In the genomic region with DNA sequence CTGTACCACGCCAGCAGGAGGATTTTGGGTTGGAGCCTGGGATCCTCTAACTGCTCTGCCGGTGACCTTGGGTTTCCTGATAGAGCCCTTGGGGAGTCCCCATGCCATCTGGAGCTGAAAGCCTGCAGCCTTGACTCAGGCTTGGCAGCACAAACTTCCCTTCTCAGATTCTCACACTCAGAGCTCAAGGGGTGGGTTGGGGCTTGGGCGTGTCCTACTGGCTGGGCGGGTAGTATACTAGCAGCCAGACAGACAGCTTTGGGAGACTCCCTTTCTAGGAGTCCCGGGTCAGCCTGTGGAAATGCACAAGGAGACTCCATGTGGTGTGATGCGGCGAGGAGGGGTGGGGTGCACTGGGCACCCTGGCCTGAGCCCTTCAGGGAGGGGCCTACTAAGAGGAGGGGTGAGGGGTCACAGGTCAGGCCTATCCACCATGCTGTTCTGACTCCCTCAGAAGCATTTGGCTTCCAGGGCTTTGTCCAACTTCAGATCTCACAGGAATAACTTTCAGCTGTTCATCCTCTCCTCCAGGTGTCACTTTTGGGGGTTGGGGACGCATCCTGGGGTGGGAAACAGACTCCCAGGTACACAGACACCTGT, we compare ENCODE assay signal across 11 cellular contexts. TPM values are rescaled to one million over a fixed set of nuclear protein-coding genes. Genes with fewer than 3 reads are reported as not detected.
A peak's percentile ranks its signal among the peaks of the same experiment; 100 is the strongest.
DNase-seq lines count a peak whose midpoint lies in the region; ATAC-seq, FAIRE-seq and TF ChIP-seq lines count a peak whose summit lies in the region.
"Had no signal": no experiment of that assay in that cellular context is flagged by ENCODE, and none has a peak within 500 bp of the region (broad histone marks: within the 10 kb centered on the region; RNA-seq: fewer than 3 reads in every experiment).

No MANE protein-coding gene starts in this region.

- intact Hi-C loops in PC-9 (cut with micrococcal nuclease; ENCODE audit: unreplicated experiment) (loop anchor here (1.0 to 5.0 kb wide), 4 partner anchors 20 to 208 kb away; no protein-coding TSS in a partner anchor), heart right ventricle (cut with DNase I) (no loop called here)

- H3K4me1 ChIP-seq in SK-N-SH (ENCODE audit: control insufficient read depth in 1 of 2, insufficient read depth in 2 of 2, low read depth in 1 of 2, low read length in 1 of 2), result peaks cover 0 to 47% of the 10 kb centered on the region in 2 experiments; a peak in 1 of 4 replicates
- H3K4me1 ChIP-seq in PC-9 (replicated peaks; ENCODE audit: insufficient read depth), result peaks cover 49% of the 10 kb centered on the region
- peaks cover 11 to 26% (median 24%) of the 10 kb centered on the region in 9 donors for H3K4me1 ChIP-seq in heart right ventricle
- H3K4me1 ChIP-seq in upper lobe of left lung, result peaks cover 16 to 20% (median 17%) of the 10 kb centered on the region in 4 donors

- H3K4me3 ChIP-seq in SK-N-SH (ENCODE audit: low read depth in 2 of 2, low read length in 1 of 2), result no peak overlapping the region
- H3K4me3 ChIP-seq in PC-9, result no peak overlapping the region
- no peak overlapping the region for H3K4me3 ChIP-seq in heart right ventricle
- no peak overlapping the region for H3K4me3 ChIP-seq in upper lobe of left lung
- H3K4me3 ChIP-seq: A549 had no signal

- no peaks in the 10 kb centered on the region for H3K36me3 ChIP-seq in SK-N-SH (replicated peaks in 1 of 2; ENCODE audit: control insufficient read depth in 1 of 2, insufficient read depth in 2 of 2, low read length in 1 of 2)
- H3K36me3 ChIP-seq in PC-9 (ENCODE audit: low read depth), result no peaks in the 10 kb centered on the region
- H3K36me3 ChIP-seq in heart right ventricle, result no peaks in the 10 kb centered on the region
- H3K36me3 ChIP-seq in upper lobe of left lung, result no peaks in the 10 kb centered on the region
- H3K36me3 ChIP-seq: neutrophil had no signal

- DNase-seq in SK-N-SH (no peak), PC-9 (peak; percentile 41 to 68), heart right ventricle (peak; percentile 76 to 77), upper lobe of left lung (peak; percentile 32 to 73), RCC 7860 (ENCODE audit: low spot score) (no peak)
- no peak for DNase-seq in central memory CD4-positive, alpha-beta T cell
- DNase-seq in activated CD4-positive, CD25-positive, alpha-beta regulatory T cell (lab: John Stamatoyannopoulos, UW), result no peak

- TF ChIP-seq RAD21 in SK-N-SH (IDR thresholded peaks at IDR 0.05; ENCODE audit: low read length), result no peak

- H3K27ac ChIP-seq in SK-N-SH (ENCODE audit: low read depth in 2 of 2, low read length in 1 of 2), result peak overlapping the region in 1 of 2 experiments; percentile 71; a peak in 2 of 4 replicates
- H3K27ac ChIP-seq in PC-9, result peak overlapping the region; percentile 35
- H3K27ac ChIP-seq in heart right ventricle, result peak overlapping the region; percentile 22 to 77 (median 59)
- peak overlapping the region in 1 of 4 donors; percentile 41 for H3K27ac ChIP-seq in upper lobe of left lung
- H3K27ac ChIP-seq: KMS-11, neutrophil had no signal

- 95% methylated on average over 3 of the region's 8 CpGs for WGBS in SK-N-SH (ENCODE audit: low lambda C conversion rate)
- 57 to 59% methylated on average over 8 of the region's 8 CpGs for WGBS in heart right ventricle, 2 donors
- WGBS in upper lobe of left lung, 2 donors, result 63 to 80% methylated on average over 2 to 6 of the region's 8 CpGs

- H3K9ac ChIP-seq in SK-N-SH, result no peak overlapping the region
- H3K9ac ChIP-seq: KMS-11 had no signal

- BruUV-seq in PC-9 (replicated peaks; lab: Mats Ljungman, UMichigan), result no TSS peak

- CTCF ChIA-PET in SK-N-SH (lab: Yijun Ruan, JAX), result interaction anchor here (0.7 to 6.4 kb wide), 12 partner anchors 10 to 494 kb away, joined by 3 to 54 read pairs (median 4); partner anchors contain the start of gene PLXNA1
- CTCF ChIA-PET in PC-9 (lab: Charles Lee), result interaction anchor here (0.6 to 2.7 kb wide), 5 partner anchors 50 to 501 kb away, joined by 4 to 20 read pairs (median 6); no protein-coding TSS in a partner anchor

- TF ChIP-seq EP300 in SK-N-SH (IDR thresholded peaks at IDR 0.05; ENCODE audit: borderline replicate concordance in 1 of 2, low read depth in 1 of 2, low read length in 1 of 2) (no peak), upper lobe of left lung (IDR thresholded peaks at IDR 0.05) (no peak)

- TF ChIP-seq POLR2A in upper lobe of left lung (IDR thresholded peaks at IDR 0.05), result peak in 1 of 4 donors; percentile 25

- TF ChIP-seq CTCF in SK-N-SH (IDR thresholded peaks at IDR 0.05), result no peak
- no peak for TF ChIP-seq CTCF in PC-9 (conservative IDR thresholded peaks at IDR 0.05)
- no peak for TF ChIP-seq CTCF in heart right ventricle (IDR thresholded peaks at IDR 0.05)
- TF ChIP-seq CTCF in upper lobe of left lung (IDR thresholded peaks at IDR 0.05), result peak in 1 of 6 experiments; percentile 5

- peak; percentile 56 for ATAC-seq in SK-N-SH treated with all-trans-retinoic acid at 6 μM for 48 hours
- peak; percentile 79 to 92 (median 85) for ATAC-seq in heart right ventricle
- peak; percentile 76 to 88 for ATAC-seq in upper lobe of left lung (ENCODE audit: low FRiP score in 2 of 2)

- H3K9me3 ChIP-seq in SK-N-SH (no peaks in the 10 kb centered on the region), PC-9 (ENCODE audit: insufficient read depth, low read depth) (no peaks in the 10 kb centered on the region), heart right ventricle (no peaks in the 10 kb centered on the region), upper lobe of left lung (no peaks in the 10 kb centered on the region)
- H3K9me3 ChIP-seq: A549, neutrophil had no signal

- H3K4me2 ChIP-seq in SK-N-SH, result no peak overlapping the region
- peak overlapping the region; percentile 53 for H3K4me2 ChIP-seq in PC-9
- H3K4me2 ChIP-seq: KMS-11 had no signal

- H3K9me2 ChIP-seq in SK-N-SH (no peaks in the 10 kb centered on the region), PC-9 (ENCODE audit: insufficient read depth) (no peaks in the 10 kb centered on the region)

- no peaks in the 10 kb centered on the region for H4K20me1 ChIP-seq in SK-N-SH (ENCODE audit: insufficient read depth)
- H4K20me1 ChIP-seq in PC-9 (ENCODE audit: insufficient read depth), result no peaks in the 10 kb centered on the region

- H3K27me3 ChIP-seq in SK-N-SH (ENCODE audit: insufficient read depth), result no peaks in the 10 kb centered on the region
- H3K27me3 ChIP-seq in PC-9 (ENCODE audit: insufficient read depth, low read depth), result no peaks in the 10 kb centered on the region
- no peaks in the 10 kb centered on the region for H3K27me3 ChIP-seq in heart right ventricle
- H3K27me3 ChIP-seq in upper lobe of left lung, result no peaks in the 10 kb centered on the region
- H3K27me3 ChIP-seq: neutrophil had no signal

- H3F3A ChIP-seq in SK-N-SH (replicated peaks; ENCODE audit: insufficient read depth), result no peaks in the 10 kb centered on the region
- H3F3A ChIP-seq in PC-9 (ENCODE audit: insufficient read depth, low read depth), result peaks cover 12% of the 10 kb centered on the region; the same call in 1 of the 2 replicates

- H2AFZ ChIP-seq in SK-N-SH (ENCODE audit: low read depth) (no peak overlapping the region), PC-9 (no peak overlapping the region)

- FAIRE-seq in RCC 7860 (lab: Jason Lieb, UNC), result no peak
- FAIRE-seq: A549 had no signal

- H3K79me2 ChIP-seq in SK-N-SH (ENCODE audit: insufficient read depth) (no peaks in the 10 kb centered on the region), PC-9 (ENCODE audit: low read depth) (no peaks in the 10 kb centered on the region)

- POLR2A ChIA-PET in SK-N-SH (lab: Yijun Ruan, JAX) (interaction anchor here (0.6 to 1.4 kb wide), 3 partner anchors 10 to 20 kb away, joined by 3 to 5 read pairs (median 3); no protein-coding TSS in a partner anchor), PC-9 (lab: Charles Lee; ENCODE audit: unreplicated experiment) (interaction anchor here (0.5 to 1.1 kb wide), 8 partner anchors 20 to 733 kb away, joined by 3 to 6 read pairs (median 4); no protein-coding TSS in a partner anchor)

TF ChIP-seq in SK-N-SH treated with all-trans-retinoic acid at 6 μM for 48 hours, 23 proteins besides CTCF, POLR2A, EP300 and RAD21 (continues in another document):
- TF ChIP-seq ZC3H10 (CRISPR knock-in tag; IDR thresholded peaks at IDR 0.05) (no peak), ISL1 (CRISPR knock-in tag; IDR thresholded peaks at IDR 0.05) (no peak), SNAI2 (CRISPR knock-in tag; IDR thresholded peaks at IDR 0.05) (no peak), RARB (CRISPR knock-in tag; IDR thresholded peaks at IDR 0.05) (no peak)
- TF ChIP-seq, protein P1, sequence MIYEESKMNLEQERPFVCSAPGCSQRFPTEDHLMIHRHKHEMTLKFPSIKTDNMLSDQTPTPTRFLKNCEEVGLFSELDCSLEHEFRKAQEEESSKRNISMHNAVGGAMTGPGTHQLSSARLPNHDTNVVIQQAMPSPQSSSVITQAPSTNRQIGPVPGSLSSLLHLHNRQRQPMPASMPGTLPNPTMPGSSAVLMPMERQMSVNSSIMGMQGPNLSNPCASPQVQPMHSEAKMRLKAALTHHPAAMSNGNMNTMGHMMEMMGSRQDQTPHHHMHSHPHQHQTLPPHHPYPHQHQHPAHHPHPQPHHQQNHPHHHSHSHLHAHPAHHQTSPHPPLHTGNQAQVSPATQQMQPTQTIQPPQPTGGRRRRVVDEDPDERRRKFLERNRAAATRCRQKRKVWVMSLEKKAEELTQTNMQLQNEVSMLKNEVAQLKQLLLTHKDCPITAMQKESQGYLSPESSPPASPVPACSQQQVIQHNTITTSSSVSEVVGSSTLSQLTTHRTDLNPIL (CRISPR knock-in tag; IDR thresholded peaks at IDR 0.05; ENCODE audit: low read depth), result no peak

TF ChIP-seq in SK-N-SH, 30 proteins besides CTCF, POLR2A, EP300 and RAD21 (continues in another document):
- TF ChIP-seq MAX (IDR thresholded peaks at IDR 0.05; ENCODE audit: low read depth) (no peak), POLR2AphosphoS5 (IDR thresholded peaks at IDR 0.05; ENCODE audit: low read depth, low read length) (no peak), RFX5 (IDR thresholded peaks at IDR 0.05; ENCODE audit: low read length) (no peak), USF1 (IDR thresholded peaks at IDR 0.05; ENCODE audit: borderline replicate concordance, low read depth) (no peak), RCOR1 (IDR thresholded peaks at IDR 0.05; ENCODE audit: low read length) (no peak)

RNA-seq across cellular contexts. Expression of gene PLXNA1, which starts 21.6 kb away (rescaled TPM):
- polyA plus RNA-seq in SK-N-SH (2012; rRNA removed) (48.1 and 48.7 TPM in 2 replicates), heart right ventricle (10 to 100 TPM; 14.3 to 14.8 TPM)
- polyA plus RNA-seq in SK-N-SH (2012; cell fraction: cytosol; rRNA removed), result 13.2 and 23.6 TPM in 2 replicates
- 104 and 115 TPM in 2 replicates for polyA plus RNA-seq in SK-N-SH (2012; cell fraction: nucleus; rRNA removed)
- total RNA-seq in PC-9 (2021) (83.1 and 88.2 TPM in 2 replicates), heart right ventricle (10 to 100 TPM; 19.0 to 29.7 (median 25.1) TPM), upper lobe of left lung (10 to 100 TPM; 48.0 to 94.3 (median 73.7) TPM)

Comparison
In these comparisons a context has a peak if more than half of its experiments do, and no peak if none do; other contexts are left out.
1. DNase-seq: peak in PC-9 (2 of 2), heart right ventricle (2 of 2) and upper lobe of left lung (2 of 2); none in SK-N-SH (single experiment), central memory CD4-positive, alpha-beta T cell (single experiment), activated CD4-positive, CD25-positive, alpha-beta regulatory T cell (0 of 4) and RCC 7860 (single experiment).
2. Peak in every context shown above with its lines, with median percentiles within 50 percentile points of each other: ATAC-seq.